39 cellular contexts compared by ENCODE assay signal in the genomic region with DNA sequence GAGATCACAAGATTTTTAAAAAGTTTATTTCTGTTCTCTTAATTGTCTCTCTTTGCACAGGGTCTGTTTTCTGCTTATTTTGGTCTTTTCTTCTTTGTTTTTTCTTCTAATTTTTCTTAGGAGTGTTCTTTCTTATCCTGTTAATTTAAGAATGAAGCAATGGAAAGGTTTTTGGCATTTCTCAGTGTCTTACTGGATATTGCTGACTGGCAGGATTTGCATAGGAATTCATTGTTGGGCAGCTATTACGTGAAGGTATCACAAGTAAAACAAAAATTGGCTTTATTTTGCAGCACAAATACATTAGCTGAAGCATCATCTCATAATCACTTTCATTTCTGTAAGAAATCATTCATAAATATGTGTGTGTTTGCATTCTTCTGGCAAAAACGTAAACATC.
"Had no signal": no experiment of that assay in that cellular context is flagged by ENCODE, and none has a peak within 500 bp of the region (broad histone marks: within the 10 kb centered on the region; RNA-seq: fewer than 3 reads in every experiment).

No MANE protein-coding gene starts in this region.

- H3K4me1 Mint-ChIP-seq: activated naive CD4-positive, alpha-beta T cell treated with anti-CD3 and anti-CD28 coated beads, Interleukin-2, amount 10 ng/mL, durations not matched to agents 7 days and 5 days; activated naive CD4-positive, alpha-beta T cell treated with anti-CD3 and anti-CD28 coated beads, Interleukin-2, amount 50 U/mL, for 24 hours; activated naive CD8-positive, alpha-beta T cell treated with anti-CD3 and anti-CD28 coated beads for 36 hours; activated naive CD8-positive, alpha-beta T cell treated with anti-CD3 and anti-CD28 coated beads, Interleukin-2, amount 10 ng/mL, durations not matched to agents 7 days and 5 days; activated naive CD8-positive, alpha-beta T cell treated with anti-CD3 and anti-CD28 coated beads, Interleukin-2, amount 50 U/mL, for 24 hours; activated T-helper 17 cell treated with anti-CD3 and anti-CD28 coated beads, Interleukin-2, amount 50 U/mL, for 72 hours; brain; central memory CD8-positive, alpha-beta T cell had no signal

- FAIRE-seq: astrocyte, bronchial epithelial cell, colon had no signal

- H3K9me3 ChIP-seq: adrenal gland, ascending aorta, body of pancreas, breast epithelium had no signal

- ATAC-seq: activated naive CD4-positive, alpha-beta T cell treated with anti-CD3 and anti-CD28 coated beads, Interleukin-2, amount 50 U/mL, for 72 hours; activated naive CD8-positive, alpha-beta T cell treated with anti-CD3 and anti-CD28 coated beads, Interleukin-2, amount 50 U/mL, for 24 hours; activated T-cell treated with anti-CD3 and anti-CD28 coated beads, Interleukin-2, amount 50 U/mL, for 4 hours; activated T-cell treated with anti-CD3 and anti-CD28 coated beads, Interleukin-2, amount 50 U/mL, for 72 hours; activated T-helper 17 cell treated with anti-CD3 and anti-CD28 coated beads, Interleukin-2, amount 50 U/mL, for 72 hours; body of pancreas had no signal

- H3K36me3 Mint-ChIP-seq: activated naive CD4-positive, alpha-beta T cell treated with anti-CD3 and anti-CD28 coated beads, Interleukin-2, amount 10 ng/mL, durations not matched to agents 7 days and 5 days; activated naive CD4-positive, alpha-beta T cell treated with anti-CD3 and anti-CD28 coated beads, Interleukin-2, amount 50 U/mL, for 24 hours; activated naive CD8-positive, alpha-beta T cell; activated naive CD8-positive, alpha-beta T cell treated with anti-CD3 and anti-CD28 coated beads for 36 hours; activated naive CD8-positive, alpha-beta T cell treated with anti-CD3 and anti-CD28 coated beads, Interleukin-2, amount 10 ng/mL, durations not matched to agents 7 days and 5 days; brain had no signal

- H3K4me1 ChIP-seq: adrenal gland, ascending aorta, body of pancreas, breast epithelium had no signal

- H3K4me3 ChIP-seq: adrenal gland, ascending aorta, body of pancreas, breast epithelium, cardiac muscle cell had no signal

- H3K27ac Mint-ChIP-seq: activated naive CD4-positive, alpha-beta T cell treated with anti-CD3 and anti-CD28 coated beads for 36 hours; activated naive CD4-positive, alpha-beta T cell treated with anti-CD3 and anti-CD28 coated beads, Interleukin-2, amount 10 ng/mL, durations not matched to agents 7 days and 5 days; activated naive CD4-positive, alpha-beta T cell treated with anti-CD3 and anti-CD28 coated beads, Interleukin-2, amount 50 U/mL, for 24 hours; activated naive CD4-positive, alpha-beta T cell treated with anti-CD3 and anti-CD28 coated beads, Interleukin-2, amount 50 U/mL, for 72 hours; activated naive CD8-positive, alpha-beta T cell; activated naive CD8-positive, alpha-beta T cell treated with anti-CD3 and anti-CD28 coated beads for 36 hours; activated naive CD8-positive, alpha-beta T cell treated with anti-CD3 and anti-CD28 coated beads, Interleukin-2, amount 10 ng/mL, durations not matched to agents 7 days and 5 days; activated naive CD8-positive, alpha-beta T cell treated with anti-CD3 and anti-CD28 coated beads, Interleukin-2, amount 50 U/mL, for 24 hours; activated T-cell treated with anti-CD3 and anti-CD28 coated beads, Interleukin-2, amount 50 U/mL, for 72 hours; activated T-helper 1 cell treated with anti-CD3 and anti-CD28 coated beads, Interleukin-12 subunit alpha, Interleukin-12 subunit beta, Interleukin-2, Interleukin-4 antibody, amounts not matched to agents 30 ng/mL and 10 ng/mL and 1 ng/mL, durations not matched to agents 14 hours and 24 hours and 36 hours; activated T-helper 17 cell treated with anti-CD3 and anti-CD28 coated beads, Interleukin-2, amount 50 U/mL, for 72 hours; activated T-helper 2 cell treated with anti-CD3 and anti-CD28 coated beads, Interferon-gamma antibody, Interleukin-2, Interleukin-4, amounts not matched to agents 10 μg/mL and 5 μg/mL and 100 μg/mL, durations not matched to agents 14 hours and 24 hours and 36 hours; brain had no signal

- H3K27me3 Mint-ChIP-seq: activated naive CD4-positive, alpha-beta T cell treated with anti-CD3 and anti-CD28 coated beads, Interleukin-2, amount 10 ng/mL, durations not matched to agents 7 days and 5 days; activated naive CD4-positive, alpha-beta T cell treated with anti-CD3 and anti-CD28 coated beads, Interleukin-2, amount 50 U/mL, for 24 hours; activated naive CD8-positive, alpha-beta T cell; activated naive CD8-positive, alpha-beta T cell treated with anti-CD3 and anti-CD28 coated beads for 36 hours; activated naive CD8-positive, alpha-beta T cell treated with anti-CD3 and anti-CD28 coated beads, Interleukin-2, amount 10 ng/mL, durations not matched to agents 7 days and 5 days; activated naive CD8-positive, alpha-beta T cell treated with anti-CD3 and anti-CD28 coated beads, Interleukin-2, amount 50 U/mL, for 24 hours; activated T-helper 17 cell treated with anti-CD3 and anti-CD28 coated beads, Interleukin-2, amount 50 U/mL, for 72 hours; brain; central memory CD8-positive, alpha-beta T cell had no signal

- H3K36me3 ChIP-seq: adrenal gland, ascending aorta, brain microvascular endothelial cell, breast epithelium, cardiac muscle cell had no signal

- H3K27me3 ChIP-seq: adrenal gland, ascending aorta, body of pancreas, brain microvascular endothelial cell, breast epithelium, cardiac muscle cell had no signal

- H3K27ac ChIP-seq: adrenal gland, ascending aorta, body of pancreas, brain microvascular endothelial cell, breast epithelium, cardiac muscle cell had no signal

- DNase-seq: activated effector memory CD4-positive, alpha-beta T cell treated with anti-CD3 and anti-CD28 coated beads, Interleukin-2, amount 50 U/mL, for 16 hours; activated effector memory CD4-positive, alpha-beta T cell treated with Interleukin-2 at 50 U/mL for 16 hours; activated gamma-delta T cell; activated gamma-delta T cell treated with Interleukin-2 at 50 U/mL for 16 hours; activated naive CD4-positive, alpha-beta T cell; activated naive CD4-positive, alpha-beta T cell treated with anti-CD3 and anti-CD28 coated beads for 36 hours; activated naive CD4-positive, alpha-beta T cell treated with anti-CD3 and anti-CD28 coated beads, Interleukin-2, amount 10 ng/mL, durations not matched to agents 7 days and 5 days; activated naive CD4-positive, alpha-beta T cell treated with anti-CD3 and anti-CD28 coated beads, Interleukin-2, amount 50 U/mL, for 16 hours; activated naive CD4-positive, alpha-beta T cell treated with Interleukin-2 at 50 U/mL for 16 hours; activated naive CD8-positive, alpha-beta T cell treated with anti-CD3 and anti-CD28 coated beads for 36 hours; activated naive CD8-positive, alpha-beta T cell treated with anti-CD3 and anti-CD28 coated beads, Interleukin-2, amount 10 ng/mL, durations not matched to agents 7 days and 5 days; activated naive CD8-positive, alpha-beta T cell treated with anti-CD3 and anti-CD28 coated beads, Interleukin-2, amount 50 U/mL, for 24 hours; activated T-cell treated with anti-CD3 and anti-CD28 coated beads, Interleukin-2, amount 50 U/mL, for 4 hours; activated T-cell treated with anti-CD3 and anti-CD28 coated beads, Interleukin-2, amount 50 U/mL, for 48 hours; activated T-cell treated with anti-CD3 and anti-CD28 coated beads, Interleukin-2, amount 50 U/mL, for 72 hours; adrenal gland; amniotic stem cell; amygdala; anterior cingulate cortex; aorta; body of pancreas; brain microvascular endothelial cell; caudate nucleus; central memory CD4-positive, alpha-beta T cell; cerebellar nuclear complex had no signal

- H3K4me3 Mint-ChIP-seq: activated naive CD4-positive, alpha-beta T cell treated with anti-CD3 and anti-CD28 coated beads for 36 hours; activated naive CD4-positive, alpha-beta T cell treated with anti-CD3 and anti-CD28 coated beads, Interleukin-2, amount 10 ng/mL, durations not matched to agents 7 days and 5 days; activated naive CD4-positive, alpha-beta T cell treated with anti-CD3 and anti-CD28 coated beads, Interleukin-2, amount 50 U/mL, for 24 hours; activated naive CD8-positive, alpha-beta T cell; activated naive CD8-positive, alpha-beta T cell treated with anti-CD3 and anti-CD28 coated beads for 36 hours; activated naive CD8-positive, alpha-beta T cell treated with anti-CD3 and anti-CD28 coated beads, Interleukin-2, amount 10 ng/mL, durations not matched to agents 7 days and 5 days; activated naive CD8-positive, alpha-beta T cell treated with anti-CD3 and anti-CD28 coated beads, Interleukin-2, amount 50 U/mL, for 24 hours; activated T-cell treated with anti-CD3 and anti-CD28 coated beads, Interleukin-2, amount 50 U/mL, for 4 hours; activated T-cell treated with anti-CD3 and anti-CD28 coated beads, Interleukin-2, amount 50 U/mL, for 72 hours; activated T-helper 1 cell treated with anti-CD3 and anti-CD28 coated beads, Interleukin-12 subunit alpha, Interleukin-12 subunit beta, Interleukin-2, Interleukin-4 antibody, amounts not matched to agents 30 ng/mL and 10 ng/mL and 1 ng/mL, durations not matched to agents 14 hours and 24 hours and 36 hours; activated T-helper 17 cell treated with anti-CD3 and anti-CD28 coated beads, Interleukin-2, amount 50 U/mL, for 72 hours; brain; central memory CD8-positive, alpha-beta T cell had no signal
